11 cellular contexts compared by ENCODE assay signal in genomic region chr1:67724928-67725560, GRCh38. TPM values are rescaled to one million over a fixed set of nuclear protein-coding genes. Genes with fewer than 3 reads are reported as not detected.
DNase-seq lines count a peak whose midpoint lies in the region; ATAC-seq and TF ChIP-seq lines count a peak whose summit lies in the region.
"Had no signal": no experiment of that assay in that cellular context is flagged by ENCODE, and none has a peak within 500 bp of the region (broad histone marks: within the 10 kb centered on the region; RNA-seq: fewer than 3 reads in every experiment).

No MANE protein-coding gene starts in this region.

- no peaks in the 10 kb centered on the region for H3K36me3 ChIP-seq in tibial nerve

- TF ChIP-seq EP300 in tibial nerve (IDR thresholded peaks at IDR 0.05), result peak in 1 of 2 donors; percentile 53

- peaks cover 0 to 63% (median 34%) of the 10 kb centered on the region in 4 donors for H3K4me1 ChIP-seq in tibial nerve

- no peaks in the 10 kb centered on the region for H3K27me3 ChIP-seq in tibial nerve

- ATAC-seq in stimulated activated naive CD8-positive, alpha-beta T cell treated with anti-CD3 and anti-CD28 coated beads, Interleukin-15, Interleukin-2, amounts not matched to agents 100 U/mL and 50 U/mL, for 24 hours, result no peak

- H3K4me3 ChIP-seq in astrocyte of the cerebellum (ENCODE audit: low read depth, low read length) (no peak overlapping the region), tibial nerve (no peak overlapping the region)

- TF ChIP-seq POLR2A in tibial nerve (IDR thresholded peaks at IDR 0.05), result no peak

- no peaks in the 10 kb centered on the region for H3K9me3 ChIP-seq in tibial nerve

- in situ Hi-C loops in astrocyte of the cerebellum (cut with HindIII; ENCODE audit: low sequenced_read_pairs), result no loop called here

- DNase-seq in DMS153 (lab: John Stamatoyannopoulos, UW) (peak; percentile 61), DMS153 treated with DMSO at 0.1 percent for 48 hours (lab: John Stamatoyannopoulos, UW; ENCODE audit: unreplicated experiment) (no peak), astrocyte of the cerebellum (ENCODE audit: low read depth) (peak; percentile 97), iris pigment epithelial cell (ENCODE audit: low read depth) (peak; percentile 91), tibial nerve (ENCODE audit: low spot score in 2 of 2) (peak in 1 of 2 donors; percentile 53), epidermal melanocyte (ENCODE audit: insufficient read length, low spot score) (no peak), NCI-H187 (lab: John Stamatoyannopoulos, UW) (no peak)
- no peak for DNase-seq in stimulated activated naive CD8-positive, alpha-beta T cell treated with anti-CD3 and anti-CD28 coated beads, Interleukin-15, Interleukin-2, amounts not matched to agents 100 U/mL and 50 U/mL, for 24 hours
- DNase-seq: 8988T; activated CD4-positive, CD25-positive, alpha-beta regulatory T cell; stimulated activated CD4-positive, alpha-beta T cell treated with anti-CD3 and anti-CD28 coated beads, Interleukin-12 subunit alpha, Interleukin-12 subunit beta, amount 100 ng/mL, for 4 hours had no signal

- peak overlapping the region in 3 of 4 donors; percentile 50 to 87 (median 72) for H3K27ac ChIP-seq in tibial nerve

- TF ChIP-seq CTCF in astrocyte of the cerebellum (IDR thresholded peaks at IDR 0.05; ENCODE audit: low read depth, low read length, missing control alignments) (no peak), tibial nerve (IDR thresholded peaks at IDR 0.05) (no peak)

- WGBS in tibial nerve, 2 donors, result 42 to 48% methylated on average over 3 of the region's 3 CpGs

RNA-seq across cellular contexts. Expression of gene GADD45A, which starts 40.0 kb away (rescaled TPM):
- 10 to 100 TPM; 53.1 to 95.4 (median 72.9) TPM for total RNA-seq in tibial nerve

Comparison
In these comparisons a context has a peak if more than half of its experiments do, and no peak if none do; other contexts are left out.
1. DNase-seq: peak in DMS153 (single experiment), astrocyte of the cerebellum (single experiment) and iris pigment epithelial cell (single experiment); none in DMS153 treated with DMSO at 0.1 percent for 48 hours (single experiment), epidermal melanocyte (single experiment), stimulated activated naive CD8-positive, alpha-beta T cell treated with anti-CD3 and anti-CD28 coated beads, Interleukin-15, Interleukin-2, amounts not matched to agents 100 U/mL and 50 U/mL, for 24 hours (single experiment) and NCI-H187 (0 of 2).